1 cellular context compared by ENCODE assay signal in the genomic region with DNA sequence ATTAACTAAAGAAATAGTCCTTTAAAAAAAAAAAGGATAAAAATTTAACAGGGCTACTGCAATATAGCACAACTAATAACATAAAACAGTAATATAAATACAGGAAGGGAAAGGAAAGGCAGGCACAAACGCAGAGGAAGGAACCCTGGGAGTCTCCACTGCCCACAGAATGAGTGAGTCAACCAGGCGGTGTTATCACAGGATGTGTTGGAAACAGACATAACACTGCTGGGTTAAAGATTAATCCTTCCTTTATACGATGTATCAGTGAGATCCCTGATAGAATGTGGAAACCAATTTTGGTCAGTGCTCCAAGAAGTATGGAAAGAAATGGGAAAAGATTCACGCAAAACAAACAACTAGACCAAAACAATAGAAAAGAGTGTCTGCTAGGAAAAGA.
TF ChIP-seq lines count a peak whose summit lies in the region.

No MANE protein-coding gene starts in this region.

TF ChIP-seq in K562, 482 proteins besides CTCF, POLR2A, EP300 and RAD21 (continued from another document and continues in another):
- TF ChIP-seq, protein P1, sequence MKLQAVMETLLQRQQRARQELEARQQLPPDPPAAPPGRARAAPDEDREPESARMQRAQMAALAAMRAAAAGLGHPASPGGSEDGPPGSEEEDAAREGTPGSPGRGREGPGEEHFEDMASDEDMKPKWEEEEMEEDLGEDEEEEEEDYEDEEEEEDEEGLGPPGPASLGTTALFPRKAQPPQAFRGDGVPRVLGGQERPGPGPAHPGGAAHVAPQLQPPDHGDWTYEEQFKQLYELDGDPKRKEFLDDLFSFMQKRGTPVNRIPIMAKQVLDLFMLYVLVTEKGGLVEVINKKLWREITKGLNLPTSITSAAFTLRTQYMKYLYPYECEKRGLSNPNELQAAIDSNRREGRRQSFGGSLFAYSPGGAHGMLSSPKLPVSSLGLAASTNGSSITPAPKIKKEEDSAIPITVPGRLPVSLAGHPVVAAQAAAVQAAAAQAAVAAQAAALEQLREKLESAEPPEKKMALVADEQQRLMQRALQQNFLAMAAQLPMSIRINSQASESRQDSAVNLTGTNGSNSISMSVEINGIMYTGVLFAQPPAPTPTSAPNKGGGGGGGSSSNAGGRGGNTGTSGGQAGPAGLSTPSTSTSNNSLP (IDR thresholded peaks at IDR 0.05; ENCODE audit: borderline replicate concordance, low read depth, low read length): peak; percentile 76; the same call in 1 of the 2 replicates
- TF ChIP-seq IRF2 (CRISPR knock-in tag; IDR thresholded peaks at IDR 0.05): no peak
- no peak for TF ChIP-seq ZNF766 (CRISPR knock-in tag; conservative IDR thresholded peaks at IDR 0.05)
- TF ChIP-seq, protein P2, sequence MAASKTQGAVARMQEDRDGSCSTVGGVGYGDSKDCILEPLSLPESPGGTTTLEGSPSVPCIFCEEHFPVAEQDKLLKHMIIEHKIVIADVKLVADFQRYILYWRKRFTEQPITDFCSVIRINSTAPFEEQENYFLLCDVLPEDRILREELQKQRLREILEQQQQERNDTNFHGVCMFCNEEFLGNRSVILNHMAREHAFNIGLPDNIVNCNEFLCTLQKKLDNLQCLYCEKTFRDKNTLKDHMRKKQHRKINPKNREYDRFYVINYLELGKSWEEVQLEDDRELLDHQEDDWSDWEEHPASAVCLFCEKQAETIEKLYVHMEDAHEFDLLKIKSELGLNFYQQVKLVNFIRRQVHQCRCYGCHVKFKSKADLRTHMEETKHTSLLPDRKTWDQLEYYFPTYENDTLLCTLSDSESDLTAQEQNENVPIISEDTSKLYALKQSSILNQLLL (CRISPR knock-in tag; IDR thresholded peaks at IDR 0.05; ENCODE audit: borderline replicate concordance): no peak
- no peak for TF ChIP-seq SREBF2 (CRISPR knock-in tag; IDR thresholded peaks at IDR 0.05)
- TF ChIP-seq, protein P3, sequence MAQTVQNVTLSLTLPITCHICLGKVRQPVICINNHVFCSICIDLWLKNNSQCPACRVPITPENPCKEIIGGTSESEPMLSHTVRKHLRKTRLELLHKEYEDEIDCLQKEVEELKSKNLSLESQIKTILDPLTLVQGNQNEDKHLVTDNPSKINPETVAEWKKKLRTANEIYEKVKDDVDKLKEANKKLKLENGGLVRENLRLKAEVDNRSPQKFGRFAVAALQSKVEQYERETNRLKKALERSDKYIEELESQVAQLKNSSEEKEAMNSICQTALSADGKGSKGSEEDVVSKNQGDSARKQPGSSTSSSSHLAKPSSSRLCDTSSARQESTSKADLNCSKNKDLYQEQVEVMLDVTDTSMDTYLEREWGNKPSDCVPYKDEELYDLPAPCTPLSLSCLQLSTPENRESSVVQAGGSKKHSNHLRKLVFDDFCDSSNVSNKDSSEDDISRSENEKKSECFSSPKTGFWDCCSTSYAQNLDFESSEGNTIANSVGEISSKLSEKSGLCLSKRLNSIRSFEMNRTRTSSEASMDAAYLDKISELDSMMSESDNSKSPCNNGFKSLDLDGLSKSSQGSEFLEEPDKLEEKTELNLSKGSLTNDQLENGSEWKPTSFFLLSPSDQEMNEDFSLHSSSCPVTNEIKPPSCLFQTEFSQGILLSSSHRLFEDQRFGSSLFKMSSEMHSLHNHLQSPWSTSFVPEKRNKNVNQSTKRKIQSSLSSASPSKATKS (CRISPR knock-in tag; IDR thresholded peaks at IDR 0.05): no peak
- TF ChIP-seq PTTG1 (tag; IDR thresholded peaks at IDR 0.05; ENCODE audit: low read depth): no peak
- TF ChIP-seq, protein P4, sequence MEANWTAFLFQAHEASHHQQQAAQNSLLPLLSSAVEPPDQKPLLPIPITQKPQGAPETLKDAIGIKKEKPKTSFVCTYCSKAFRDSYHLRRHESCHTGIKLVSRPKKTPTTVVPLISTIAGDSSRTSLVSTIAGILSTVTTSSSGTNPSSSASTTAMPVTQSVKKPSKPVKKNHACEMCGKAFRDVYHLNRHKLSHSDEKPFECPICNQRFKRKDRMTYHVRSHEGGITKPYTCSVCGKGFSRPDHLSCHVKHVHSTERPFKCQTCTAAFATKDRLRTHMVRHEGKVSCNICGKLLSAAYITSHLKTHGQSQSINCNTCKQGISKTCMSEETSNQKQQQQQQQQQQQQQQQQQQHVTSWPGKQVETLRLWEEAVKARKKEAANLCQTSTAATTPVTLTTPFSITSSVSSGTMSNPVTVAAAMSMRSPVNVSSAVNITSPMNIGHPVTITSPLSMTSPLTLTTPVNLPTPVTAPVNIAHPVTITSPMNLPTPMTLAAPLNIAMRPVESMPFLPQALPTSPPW (CRISPR knock-in tag; IDR thresholded peaks at IDR 0.05): no peak
- TF ChIP-seq, protein P5, sequence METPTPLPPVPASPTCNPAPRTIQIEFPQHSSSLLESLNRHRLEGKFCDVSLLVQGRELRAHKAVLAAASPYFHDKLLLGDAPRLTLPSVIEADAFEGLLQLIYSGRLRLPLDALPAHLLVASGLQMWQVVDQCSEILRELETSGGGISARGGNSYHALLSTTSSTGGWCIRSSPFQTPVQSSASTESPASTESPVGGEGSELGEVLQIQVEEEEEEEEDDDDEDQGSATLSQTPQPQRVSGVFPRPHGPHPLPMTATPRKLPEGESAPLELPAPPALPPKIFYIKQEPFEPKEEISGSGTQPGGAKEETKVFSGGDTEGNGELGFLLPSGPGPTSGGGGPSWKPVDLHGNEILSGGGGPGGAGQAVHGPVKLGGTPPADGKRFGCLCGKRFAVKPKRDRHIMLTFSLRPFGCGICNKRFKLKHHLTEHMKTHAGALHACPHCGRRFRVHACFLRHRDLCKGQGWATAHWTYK (CRISPR knock-in tag; IDR thresholded peaks at IDR 0.05): no peak
- TF ChIP-seq, protein P6, sequence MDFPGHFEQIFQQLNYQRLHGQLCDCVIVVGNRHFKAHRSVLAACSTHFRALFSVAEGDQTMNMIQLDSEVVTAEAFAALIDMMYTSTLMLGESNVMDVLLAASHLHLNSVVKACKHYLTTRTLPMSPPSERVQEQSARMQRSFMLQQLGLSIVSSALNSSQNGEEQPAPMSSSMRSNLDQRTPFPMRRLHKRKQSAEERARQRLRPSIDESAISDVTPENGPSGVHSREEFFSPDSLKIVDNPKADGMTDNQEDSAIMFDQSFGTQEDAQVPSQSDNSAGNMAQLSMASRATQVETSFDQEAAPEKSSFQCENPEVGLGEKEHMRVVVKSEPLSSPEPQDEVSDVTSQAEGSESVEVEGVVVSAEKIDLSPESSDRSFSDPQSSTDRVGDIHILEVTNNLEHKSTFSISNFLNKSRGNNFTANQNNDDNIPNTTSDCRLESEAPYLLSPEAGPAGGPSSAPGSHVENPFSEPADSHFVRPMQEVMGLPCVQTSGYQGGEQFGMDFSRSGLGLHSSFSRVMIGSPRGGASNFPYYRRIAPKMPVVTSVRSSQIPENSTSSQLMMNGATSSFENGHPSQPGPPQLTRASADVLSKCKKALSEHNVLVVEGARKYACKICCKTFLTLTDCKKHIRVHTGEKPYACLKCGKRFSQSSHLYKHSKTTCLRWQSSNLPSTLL (IDR thresholded peaks at IDR 0.05): no peak
- peak; percentile 24; the same call in 1 of the 2 replicates for TF ChIP-seq JUN (IDR thresholded peaks at IDR 0.05; ENCODE audit: borderline replicate concordance, low read depth, low read length)
- no peak for TF ChIP-seq JUN (CRISPR knock-in tag; IDR thresholded peaks at IDR 0.05; ENCODE audit: borderline replicate concordance)
- TF ChIP-seq NR1H2 (CRISPR knock-in tag; IDR thresholded peaks at IDR 0.05): no peak
- no peak for TF ChIP-seq ZNF695 (CRISPR knock-in tag; IDR thresholded peaks at IDR 0.05)
- TF ChIP-seq, protein P7, sequence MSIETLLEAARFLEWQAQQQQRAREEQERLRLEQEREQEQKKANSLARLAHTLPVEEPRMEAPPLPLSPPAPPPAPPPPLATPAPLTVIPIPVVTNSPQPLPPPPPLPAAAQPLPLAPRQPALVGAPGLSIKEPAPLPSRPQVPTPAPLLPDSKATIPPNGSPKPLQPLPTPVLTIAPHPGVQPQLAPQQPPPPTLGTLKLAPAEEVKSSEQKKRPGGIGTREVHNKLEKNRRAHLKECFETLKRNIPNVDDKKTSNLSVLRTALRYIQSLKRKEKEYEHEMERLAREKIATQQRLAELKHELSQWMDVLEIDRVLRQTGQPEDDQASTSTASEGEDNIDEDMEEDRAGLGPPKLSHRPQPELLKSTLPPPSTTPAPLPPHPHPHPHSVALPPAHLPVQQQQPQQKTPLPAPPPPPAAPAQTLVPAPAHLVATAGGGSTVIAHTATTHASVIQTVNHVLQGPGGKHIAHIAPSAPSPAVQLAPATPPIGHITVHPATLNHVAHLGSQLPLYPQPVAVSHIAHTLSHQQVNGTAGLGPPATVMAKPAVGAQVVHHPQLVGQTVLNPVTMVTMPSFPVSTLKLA (conservative IDR thresholded peaks at IDR 0.05): no peak
- no peak for TF ChIP-seq TRIM28 (IDR thresholded peaks at IDR 0.05)
- TF ChIP-seq ZNF23 (CRISPR knock-in tag; IDR thresholded peaks at IDR 0.05): no peak
- TF ChIP-seq LARP7 (IDR thresholded peaks at IDR 0.05): no peak
- TF ChIP-seq TRIM24 (IDR thresholded peaks at IDR 0.05): peak; percentile 35 to 65; a peak in 1 of 4 replicates
- TF ChIP-seq, protein P8, sequence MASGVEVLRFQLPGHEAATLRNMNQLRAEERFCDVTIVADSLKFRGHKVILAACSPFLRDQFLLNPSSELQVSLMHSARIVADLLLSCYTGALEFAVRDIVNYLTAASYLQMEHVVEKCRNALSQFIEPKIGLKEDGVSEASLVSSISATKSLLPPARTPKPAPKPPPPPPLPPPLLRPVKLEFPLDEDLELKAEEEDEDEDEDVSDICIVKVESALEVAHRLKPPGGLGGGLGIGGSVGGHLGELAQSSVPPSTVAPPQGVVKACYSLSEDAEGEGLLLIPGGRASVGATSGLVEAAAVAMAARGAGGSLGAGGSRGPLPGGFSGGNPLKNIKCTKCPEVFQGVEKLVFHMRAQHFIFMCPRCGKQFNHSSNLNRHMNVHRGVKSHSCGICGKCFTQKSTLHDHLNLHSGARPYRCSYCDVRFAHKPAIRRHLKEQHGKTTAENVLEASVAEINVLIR (CRISPR knock-in tag; IDR thresholded peaks at IDR 0.05): no peak
- no peak for TF ChIP-seq TFAM (CRISPR knock-in tag; conservative IDR thresholded peaks at IDR 0.05)
- TF ChIP-seq CBX5 (IDR thresholded peaks at IDR 0.05; ENCODE audit: borderline replicate concordance, low read depth): no peak
- no peak for TF ChIP-seq ZSCAN29 (IDR thresholded peaks at IDR 0.05)
- TF ChIP-seq, protein P9, sequence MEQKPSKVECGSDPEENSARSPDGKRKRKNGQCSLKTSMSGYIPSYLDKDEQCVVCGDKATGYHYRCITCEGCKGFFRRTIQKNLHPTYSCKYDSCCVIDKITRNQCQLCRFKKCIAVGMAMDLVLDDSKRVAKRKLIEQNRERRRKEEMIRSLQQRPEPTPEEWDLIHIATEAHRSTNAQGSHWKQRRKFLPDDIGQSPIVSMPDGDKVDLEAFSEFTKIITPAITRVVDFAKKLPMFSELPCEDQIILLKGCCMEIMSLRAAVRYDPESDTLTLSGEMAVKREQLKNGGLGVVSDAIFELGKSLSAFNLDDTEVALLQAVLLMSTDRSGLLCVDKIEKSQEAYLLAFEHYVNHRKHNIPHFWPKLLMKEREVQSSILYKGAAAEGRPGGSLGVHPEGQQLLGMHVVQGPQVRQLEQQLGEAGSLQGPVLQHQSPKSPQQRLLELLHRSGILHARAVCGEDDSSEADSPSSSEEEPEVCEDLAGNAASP (IDR thresholded peaks at IDR 0.05): no peak
- TF ChIP-seq, protein P10, sequence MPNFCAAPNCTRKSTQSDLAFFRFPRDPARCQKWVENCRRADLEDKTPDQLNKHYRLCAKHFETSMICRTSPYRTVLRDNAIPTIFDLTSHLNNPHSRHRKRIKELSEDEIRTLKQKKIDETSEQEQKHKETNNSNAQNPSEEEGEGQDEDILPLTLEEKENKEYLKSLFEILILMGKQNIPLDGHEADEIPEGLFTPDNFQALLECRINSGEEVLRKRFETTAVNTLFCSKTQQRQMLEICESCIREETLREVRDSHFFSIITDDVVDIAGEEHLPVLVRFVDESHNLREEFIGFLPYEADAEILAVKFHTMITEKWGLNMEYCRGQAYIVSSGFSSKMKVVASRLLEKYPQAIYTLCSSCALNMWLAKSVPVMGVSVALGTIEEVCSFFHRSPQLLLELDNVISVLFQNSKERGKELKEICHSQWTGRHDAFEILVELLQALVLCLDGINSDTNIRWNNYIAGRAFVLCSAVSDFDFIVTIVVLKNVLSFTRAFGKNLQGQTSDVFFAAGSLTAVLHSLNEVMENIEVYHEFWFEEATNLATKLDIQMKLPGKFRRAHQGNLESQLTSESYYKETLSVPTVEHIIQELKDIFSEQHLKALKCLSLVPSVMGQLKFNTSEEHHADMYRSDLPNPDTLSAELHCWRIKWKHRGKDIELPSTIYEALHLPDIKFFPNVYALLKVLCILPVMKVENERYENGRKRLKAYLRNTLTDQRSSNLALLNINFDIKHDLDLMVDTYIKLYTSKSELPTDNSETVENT (CRISPR knock-in tag; IDR thresholded peaks at IDR 0.05): no peak
- no peak for TF ChIP-seq MTA2 (IDR thresholded peaks at IDR 0.05; ENCODE audit: low read depth)
- peak; percentile 29; the same call in 1 of the 2 replicates for TF ChIP-seq GATA2 (CRISPR knock-in tag; IDR thresholded peaks at IDR 0.05)
- TF ChIP-seq, protein P11, sequence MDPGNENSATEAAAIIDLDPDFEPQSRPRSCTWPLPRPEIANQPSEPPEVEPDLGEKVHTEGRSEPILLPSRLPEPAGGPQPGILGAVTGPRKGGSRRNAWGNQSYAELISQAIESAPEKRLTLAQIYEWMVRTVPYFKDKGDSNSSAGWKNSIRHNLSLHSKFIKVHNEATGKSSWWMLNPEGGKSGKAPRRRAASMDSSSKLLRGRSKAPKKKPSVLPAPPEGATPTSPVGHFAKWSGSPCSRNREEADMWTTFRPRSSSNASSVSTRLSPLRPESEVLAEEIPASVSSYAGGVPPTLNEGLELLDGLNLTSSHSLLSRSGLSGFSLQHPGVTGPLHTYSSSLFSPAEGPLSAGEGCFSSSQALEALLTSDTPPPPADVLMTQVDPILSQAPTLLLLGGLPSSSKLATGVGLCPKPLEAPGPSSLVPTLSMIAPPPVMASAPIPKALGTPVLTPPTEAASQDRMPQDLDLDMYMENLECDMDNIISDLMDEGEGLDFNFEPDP (CRISPR knock-in tag; IDR thresholded peaks at IDR 0.05): no peak
- TF ChIP-seq STAT5A (IDR thresholded peaks at IDR 0.05; ENCODE audit: borderline replicate concordance, low read length): 0 out of 2 replicates have a peak, but pooled peaks have one; percentile 14
- no peak for TF ChIP-seq CBFB (CRISPR knock-in tag; IDR thresholded peaks at IDR 0.05)
- TF ChIP-seq MTA3 (IDR thresholded peaks at IDR 0.05; ENCODE audit: borderline replicate concordance): no peak
- no peak for TF ChIP-seq SP2 (IDR thresholded peaks at IDR 0.05; ENCODE audit: extremely low read depth, low read depth, low read length, poor library complexity, severe bottlenecking)
